8 cellular contexts compared by ENCODE assay signal in genomic region chr15:40334941-40335795, GRCh38. TPM values are rescaled to one million over a fixed set of nuclear protein-coding genes. Genes with fewer than 3 reads are reported as not detected.
A peak's percentile ranks its signal among the peaks of the same experiment; 100 is the strongest.
DNase-seq lines count a peak whose midpoint lies in the region; ATAC-seq and TF ChIP-seq lines count a peak whose summit lies in the region.
"Had no signal": no experiment of that assay in that cellular context is flagged by ENCODE, and none has a peak within 500 bp of the region (broad histone marks: within the 10 kb centered on the region; RNA-seq: fewer than 3 reads in every experiment).

No MANE protein-coding gene starts in this region.

- H3K4me3 ChIP-seq in H7 (ENCODE audit: insufficient read depth, low read depth, low read length) (no peak overlapping the region), colonic mucosa (no peak overlapping the region), rectal smooth muscle tissue (ENCODE audit: low read length) (no peak overlapping the region)

- peak overlapping the region; percentile 76 for H3K27ac ChIP-seq in colonic mucosa
- H3K27ac ChIP-seq in rectal smooth muscle tissue (ENCODE audit: low read depth, low read length): peak overlapping the region; percentile 98

- no peak for ATAC-seq in GM18867 (IDR thresholded peaks at IDR 0.05; ENCODE audit: unreplicated experiment)
- no peak for ATAC-seq in activated CD8-positive, alpha-beta T cell treated with anti-CD3 and anti-CD28 coated beads, Interleukin-2, amount 10 ng/mL, durations not matched to agents 7 days and 5 days
- no peak for ATAC-seq in HG03139 (IDR thresholded peaks at IDR 0.05; ENCODE audit: unreplicated experiment)

- no peaks in the 10 kb centered on the region for H3K36me3 Mint-ChIP-seq in activated CD8-positive, alpha-beta T cell treated with anti-CD3 and anti-CD28 coated beads, Interleukin-2, amount 10 ng/mL, durations not matched to agents 7 days and 5 days (ENCODE audit: low read depth)

- H3K9me3 ChIP-seq in colonic mucosa: no peaks in the 10 kb centered on the region

- H3K27ac Mint-ChIP-seq in activated CD8-positive, alpha-beta T cell treated with anti-CD3 and anti-CD28 coated beads, Interleukin-2, amount 10 ng/mL, durations not matched to agents 7 days and 5 days: no peak overlapping the region

- no peaks in the 10 kb centered on the region for H3K9me3 Mint-ChIP-seq in activated CD8-positive, alpha-beta T cell treated with anti-CD3 and anti-CD28 coated beads, Interleukin-2, amount 10 ng/mL, durations not matched to agents 7 days and 5 days (ENCODE audit: insufficient read depth)

- POLR2A ChIA-PET in activated CD8-positive, alpha-beta T cell treated with anti-CD3 and anti-CD28 coated beads, Interleukin-2, amount 10 ng/mL, durations not matched to agents 7 days and 5 days (lab: Charles Lee): interaction anchor here (0.6 to 3.8 kb wide), 2 partner anchors 28 to 716 kb away, joined by 4 to 13 read pairs; partner anchors contain the start of gene PLCB2

- H3K9ac ChIP-seq in colonic mucosa (ENCODE audit: low read depth in 2 of 2, low read length in 2 of 2) (no peak overlapping the region), rectal smooth muscle tissue (ENCODE audit: low read length) (no peak overlapping the region)

- no peak overlapping the region for H3K4me3 Mint-ChIP-seq in activated CD8-positive, alpha-beta T cell treated with anti-CD3 and anti-CD28 coated beads, Interleukin-2, amount 10 ng/mL, durations not matched to agents 7 days and 5 days

- TF ChIP-seq CTCF in colonic mucosa (IDR thresholded peaks at IDR 0.05): no peak

- peaks cover 26% of the 10 kb centered on the region for H3K4me1 ChIP-seq in colonic mucosa
- H3K4me1 ChIP-seq in rectal smooth muscle tissue (ENCODE audit: control insufficient read depth, insufficient read depth, low read length): peaks cover 67% of the 10 kb centered on the region

- H3K36me3 ChIP-seq in H7 (replicated peaks; ENCODE audit: control insufficient read depth, insufficient read depth, low read length) (no peaks in the 10 kb centered on the region; the same call in 1 of the 2 replicates), colonic mucosa (no peaks in the 10 kb centered on the region), rectal smooth muscle tissue (ENCODE audit: control insufficient read depth, insufficient read depth, low read length) (peaks cover 7% of the 10 kb centered on the region)

- intact Hi-C loops in colonic mucosa (cut with DNase I): no loop called here

- CTCF ChIA-PET in activated CD8-positive, alpha-beta T cell treated with anti-CD3 and anti-CD28 coated beads, Interleukin-2, amount 10 ng/mL, durations not matched to agents 7 days and 5 days (lab: Charles Lee): interaction anchor here (1.0 to 9.3 kb wide), 8 partner anchors 8 to 61 kb away, joined by 3 to 326 read pairs (median 4); partner anchors contain the start of genes DISP2, INAFM2 and PLCB2

- peaks cover 33% of the 10 kb centered on the region for H3K4me1 Mint-ChIP-seq in activated CD8-positive, alpha-beta T cell treated with anti-CD3 and anti-CD28 coated beads, Interleukin-2, amount 10 ng/mL, durations not matched to agents 7 days and 5 days (ENCODE audit: low read depth)

- peak; percentile 64 for DNase-seq in H7
- DNase-seq in colonic mucosa: peak; percentile 30
- no peak for DNase-seq in activated CD8-positive, alpha-beta T cell treated with anti-CD3 and anti-CD28 coated beads, Interleukin-2, amount 10 ng/mL, durations not matched to agents 7 days and 5 days
- DNase-seq: activated naive CD4-positive, alpha-beta T cell treated with anti-CD3 and anti-CD28 coated beads, Interleukin-2, amount 50 U/mL, for 16 hours; stimulated activated CD4-positive, alpha-beta T cell treated with anti-CD3 and anti-CD28 coated beads, Interleukin-15, amount 100 ng/mL, for 24 hours had no signal

- H3K27me3 Mint-ChIP-seq in activated CD8-positive, alpha-beta T cell treated with anti-CD3 and anti-CD28 coated beads, Interleukin-2, amount 10 ng/mL, durations not matched to agents 7 days and 5 days (ENCODE audit: low read depth): no peaks in the 10 kb centered on the region

- H3K27me3 ChIP-seq in H7 (ENCODE audit: control insufficient read depth, insufficient read depth, low read length) (no peaks in the 10 kb centered on the region), colonic mucosa (no peaks in the 10 kb centered on the region), rectal smooth muscle tissue (ENCODE audit: control insufficient read depth, insufficient read depth, low read length) (no peaks in the 10 kb centered on the region)

RNA-seq across cellular contexts. Expression of gene CCDC9B, which starts 5.6 kb away (rescaled TPM):
- total RNA-seq in H7 (2014; rRNA removed; shearing (Covaris generic)): 0.03 and 0.18 TPM in 2 replicates
- total RNA-seq in colonic mucosa: 10 to 100 TPM; 13.1 to 28.7 TPM
- total RNA-seq in activated CD8-positive, alpha-beta T cell treated with anti-CD3 and anti-CD28 coated beads, Interleukin-2, amount 10 ng/mL, durations not matched to agents 7 days and 5 days: under 1 TPM; 0.76 to 0.84 TPM

RNA-seq across cellular contexts. Expression of gene INAFM2, which starts 11.7 kb away (rescaled TPM):
- 15.2 and 15.8 TPM in 2 replicates for total RNA-seq in H7 (2014; rRNA removed; shearing (Covaris generic))
- 10 to 100 TPM; 10.8 to 28.6 TPM for total RNA-seq in colonic mucosa
- total RNA-seq in activated CD8-positive, alpha-beta T cell treated with anti-CD3 and anti-CD28 coated beads, Interleukin-2, amount 10 ng/mL, durations not matched to agents 7 days and 5 days: 1 to 10 TPM; 8.7 to 9.4 TPM

RNA-seq across cellular contexts. Expression of gene PHGR1, which starts 15.7 kb away (rescaled TPM):
- total RNA-seq in H7 (2014; rRNA removed; shearing (Covaris generic)): not detected in 2 replicates
- 1,000 to 10,000 TPM; 1,442 to 2,028 TPM for total RNA-seq in colonic mucosa
- not detected for total RNA-seq in activated CD8-positive, alpha-beta T cell treated with anti-CD3 and anti-CD28 coated beads, Interleukin-2, amount 10 ng/mL, durations not matched to agents 7 days and 5 days

RNA-seq across cellular contexts. Expression of gene DISP2, which starts 22.9 kb away (rescaled TPM):
- total RNA-seq in H7 (2014; rRNA removed; shearing (Covaris generic)): 0.04 and 0.52 TPM in 2 replicates
- total RNA-seq in colonic mucosa: 10 to 100 TPM; 12.6 to 16.3 TPM
- total RNA-seq in activated CD8-positive, alpha-beta T cell treated with anti-CD3 and anti-CD28 coated beads, Interleukin-2, amount 10 ng/mL, durations not matched to agents 7 days and 5 days: 1 to 10 TPM in 1 of 2 experiments, under 1 TPM in 1; 0.82 to 2.6 TPM

RNA-seq across cellular contexts. Expression of gene PLCB2, which starts 27.4 kb away (rescaled TPM):
- 11.3 and 13.9 TPM in 2 replicates for total RNA-seq in H7 (2014; rRNA removed; shearing (Covaris generic))
- total RNA-seq in colonic mucosa: 1 to 10 TPM; 5.7 to 9.5 TPM
- 100 to 1,000 TPM; 133 to 160 TPM for total RNA-seq in activated CD8-positive, alpha-beta T cell treated with anti-CD3 and anti-CD28 coated beads, Interleukin-2, amount 10 ng/mL, durations not matched to agents 7 days and 5 days

Comparison
In these comparisons a context has a peak if more than half of its experiments do, and no peak if none do; other contexts are left out.
1. RNA of gene CCDC9B, which starts 5.6 kb away (total RNA-seq): 13.1 to 28.7 TPM in colonic mucosa; 0.76 to 0.84 TPM in activated CD8-positive, alpha-beta T cell treated with anti-CD3 and anti-CD28 coated beads, Interleukin-2, amount 10 ng/mL, durations not matched to agents 7 days and 5 days and 0.03 to 0.18 TPM in H7; every median in the first group is over 4 times any median in the second.
2. RNA of gene PHGR1, which starts 15.7 kb away (total RNA-seq): 1,442 to 2,028 TPM in colonic mucosa; not detected in H7 and not detected in activated CD8-positive, alpha-beta T cell treated with anti-CD3 and anti-CD28 coated beads, Interleukin-2, amount 10 ng/mL, durations not matched to agents 7 days and 5 days; every median in the first group is over 1,000 times any median in the second.